Comparison of ENCODE assay signal across 9 cellular contexts in the genomic region with DNA sequence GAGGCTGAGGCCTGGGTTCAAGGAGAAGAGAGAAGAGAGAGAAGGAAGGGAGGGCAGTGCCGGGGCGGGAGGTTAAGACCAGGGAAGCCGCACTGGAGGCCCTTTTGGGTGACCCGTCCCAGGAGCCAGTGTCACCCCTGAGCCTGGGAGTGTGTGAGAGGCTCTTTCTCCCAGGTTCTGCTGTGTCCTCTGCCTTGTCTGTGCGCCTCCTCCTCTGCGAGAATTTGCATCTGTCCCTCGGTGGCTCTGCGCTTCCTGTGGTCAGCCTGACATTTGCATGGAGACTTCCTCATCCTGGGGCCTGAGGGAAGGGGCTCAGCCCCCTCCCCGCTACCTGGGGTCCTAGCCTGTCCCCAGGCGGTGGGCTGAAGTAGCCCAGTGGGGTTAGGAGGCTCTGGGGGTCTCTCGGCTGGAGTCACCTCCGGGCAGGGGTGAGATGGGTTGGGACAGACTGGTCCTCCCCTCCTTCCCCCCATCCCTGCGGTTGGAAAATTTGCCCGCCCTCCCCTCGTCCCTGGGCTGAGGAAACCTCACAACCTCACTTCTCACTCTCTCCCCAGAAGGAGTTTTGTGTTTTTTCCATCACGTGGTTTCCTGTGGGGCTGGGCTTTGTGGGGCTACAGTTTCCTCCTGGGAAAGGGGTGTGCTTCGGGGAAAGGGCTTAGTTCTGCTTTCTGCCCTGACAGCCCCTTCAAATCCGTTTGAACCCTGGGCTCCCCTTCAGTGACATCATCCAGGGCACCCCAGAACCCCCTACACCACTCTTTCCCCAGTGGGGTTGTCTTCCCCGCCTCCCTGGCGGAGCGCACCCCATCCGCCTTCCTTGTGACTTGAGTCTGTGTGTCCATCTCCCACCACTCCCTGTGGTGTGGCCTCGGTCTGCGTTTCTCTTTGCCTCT. TPM values are rescaled to one million over a fixed set of nuclear protein-coding genes. Genes with fewer than 3 reads are reported as not detected.
A peak's percentile ranks its signal among the peaks of the same experiment; 100 is the strongest.
DNase-seq lines count a peak whose midpoint lies in the region; ATAC-seq and TF ChIP-seq lines count a peak whose summit lies in the region.
"Had no signal": no experiment of that assay in that cellular context is flagged by ENCODE, and none has a peak within 500 bp of the region (broad histone marks: within the 10 kb centered on the region; RNA-seq: fewer than 3 reads in every experiment).

No MANE protein-coding gene starts in this region.

- H3K27me3 Mint-ChIP-seq in activated T-cell treated with anti-CD3 and anti-CD28 coated beads, Interleukin-2, amount 50 U/mL, for 24 hours, result no peaks in the 10 kb centered on the region

- H3K4me3 ChIP-seq in GM06990 (replicated peaks; ENCODE audit: low read depth, low read length) (peak overlapping the region; percentile 86), heart right ventricle (peak overlapping the region in 6 of 10 donors; percentile 37 to 80 (median 42)), prostate gland (no peak overlapping the region)

- 57% methylated on average over 24 of the region's 24 CpGs for WGBS in heart right ventricle, 2 donors
- 68% methylated on average over 24 of the region's 24 CpGs for WGBS in prostate gland

- H3K27me3 ChIP-seq in GM06990 (replicated peaks; ENCODE audit: control insufficient read depth, insufficient read depth, low read length) (no peaks in the 10 kb centered on the region), heart right ventricle (no peaks in the 10 kb centered on the region), prostate gland (replicated peaks; ENCODE audit: insufficient read depth) (no peaks in the 10 kb centered on the region)

- peak overlapping the region in 9 of 10 donors; percentile 1 to 98 (median 75) for H3K27ac ChIP-seq in heart right ventricle
- no peak overlapping the region for H3K27ac ChIP-seq in prostate gland

- DNase-seq in GM06990 (ENCODE audit: extremely low read depth, insufficient read length) (peak; percentile 91), NAMALWA (ENCODE audit: low spot score) (peak; percentile 90), heart right ventricle (peak in 1 of 2 donors; percentile 79), prostate gland (ENCODE audit: low spot score) (no peak), NCI-H187 (lab: John Stamatoyannopoulos, UW) (no peak)
- peak; percentile 86 for DNase-seq in activated T-cell treated with anti-CD3 and anti-CD28 coated beads, Interleukin-2, amount 50 U/mL, for 24 hours
- DNase-seq in stimulated activated CD4-positive, alpha-beta T cell treated with anti-CD3 and anti-CD28 coated beads, Interleukin-4, amount 100 ng/mL, for 1 hour, result peak; percentile 66

- no peaks in the 10 kb centered on the region for H3K9me3 ChIP-seq in heart right ventricle
- no peaks in the 10 kb centered on the region for H3K9me3 ChIP-seq in prostate gland

- peak overlapping the region; percentile 99 for H3K4me3 Mint-ChIP-seq in activated T-cell treated with anti-CD3 and anti-CD28 coated beads, Interleukin-2, amount 50 U/mL, for 24 hours

- peaks cover 77% of the 10 kb centered on the region for H3K4me1 Mint-ChIP-seq in activated T-cell treated with anti-CD3 and anti-CD28 coated beads, Interleukin-2, amount 50 U/mL, for 24 hours (ENCODE audit: low read depth)

- no peak for TF ChIP-seq POLR2A in prostate gland (IDR thresholded peaks at IDR 0.05)

- ATAC-seq in GM21737 (IDR thresholded peaks at IDR 0.05; ENCODE audit: unreplicated experiment) (peak; percentile 39), heart right ventricle (peak; percentile 22 to 78 (median 72))

- no peaks in the 10 kb centered on the region for H3K9me3 Mint-ChIP-seq in activated T-cell treated with anti-CD3 and anti-CD28 coated beads, Interleukin-2, amount 50 U/mL, for 24 hours

- peaks cover 78% of the 10 kb centered on the region for H3K36me3 Mint-ChIP-seq in activated T-cell treated with anti-CD3 and anti-CD28 coated beads, Interleukin-2, amount 50 U/mL, for 24 hours (ENCODE audit: low read depth)

- TF ChIP-seq CTCF in GM06990 (IDR thresholded peaks at IDR 0.05; ENCODE audit: insufficient read depth, low read length, poor library complexity, severe bottlenecking) (no peak), heart right ventricle (IDR thresholded peaks at IDR 0.05) (no peak), prostate gland (IDR thresholded peaks at IDR 0.05) (no peak)

- H3K36me3 ChIP-seq in GM06990 (ENCODE audit: control insufficient read depth, insufficient read depth, low read length) (peaks cover 49% of the 10 kb centered on the region), heart right ventricle (peaks cover 0 to 55% (median 0%) of the 10 kb centered on the region in 9 donors), prostate gland (no peaks in the 10 kb centered on the region)

- H3K27ac Mint-ChIP-seq in activated T-cell treated with anti-CD3 and anti-CD28 coated beads, Interleukin-2, amount 50 U/mL, for 24 hours, result peak overlapping the region; percentile 99

- H3K4me1 ChIP-seq in heart right ventricle (peaks cover 0 to 86% (median 23%) of the 10 kb centered on the region in 9 donors), prostate gland (replicated peaks) (no peaks in the 10 kb centered on the region)

- intact Hi-C loops in heart right ventricle (cut with DNase I), result loop anchor here in 1 of 10 donors (10.0 kb wide), 1 partner anchor 161 kb away; no protein-coding TSS in a partner anchor
- intact Hi-C loops in prostate gland (cut with DNase I), result no loop called here

RNA-seq across cellular contexts. Expression of a gene that starts 2.5 kb away (rescaled TPM):
- 10 to 100 TPM in 2 of 10 donors, 1 to 10 TPM in 8; 2.9 to 32.5 (median 5.3) TPM for total RNA-seq in heart right ventricle
- polyA plus RNA-seq in heart right ventricle, result 10 to 100 TPM in 1 of 2 donors, 1 to 10 TPM in 1; 8.1 to 12.1 TPM
- total RNA-seq in prostate gland, result 10 to 100 TPM; 30.6 to 43.2 TPM

RNA-seq across cellular contexts. Expression of a gene that starts 9.8 kb away (rescaled TPM):
- total RNA-seq in heart right ventricle, result 100 to 1,000 TPM; 134 to 213 (median 167) TPM
- 100 to 1,000 TPM; 182 to 654 TPM for polyA plus RNA-seq in heart right ventricle
- 100 to 1,000 TPM; 352 to 711 TPM for total RNA-seq in prostate gland

RNA-seq across cellular contexts. Expression of a gene that starts 10.1 kb away (rescaled TPM):
- not detected for total RNA-seq in heart right ventricle
- not detected for polyA plus RNA-seq in heart right ventricle
- total RNA-seq in prostate gland, result not detected
- total RNA-seq: lung microvascular endothelial cell had no signal

RNA-seq across cellular contexts. Expression of a gene that starts 16.8 kb away (rescaled TPM):
- total RNA-seq in heart right ventricle (100 to 1,000 TPM; 139 to 203 (median 160) TPM), prostate gland (100 to 1,000 TPM; 177 to 230 TPM)
- polyA plus RNA-seq in heart right ventricle, result 100 to 1,000 TPM; 102 to 178 TPM

RNA-seq across cellular contexts. Expression of a gene that starts 17.0 kb away (rescaled TPM):
- total RNA-seq in heart right ventricle (10 to 100 TPM; 33.5 to 42.1 (median 38.3) TPM), prostate gland (10 to 100 TPM; 37.7 to 46.3 TPM)
- polyA plus RNA-seq in heart right ventricle, result 10 to 100 TPM; 13.8 to 31.4 TPM

Comparison
In these comparisons a context has a peak if more than half of its experiments do, and no peak if none do; other contexts are left out.
1. DNase-seq: peak in GM06990 (single experiment), NAMALWA (single experiment), activated T-cell treated with anti-CD3 and anti-CD28 coated beads, Interleukin-2, amount 50 U/mL, for 24 hours (single experiment) and stimulated activated CD4-positive, alpha-beta T cell treated with anti-CD3 and anti-CD28 coated beads, Interleukin-4, amount 100 ng/mL, for 1 hour (single experiment); none in prostate gland (single experiment) and NCI-H187 (0 of 2).
2. H3K4me3 ChIP-seq: peak in GM06990 (single experiment) and heart right ventricle (6 of 10); none in prostate gland (0 of 2).
3. H3K27ac ChIP-seq: peak in heart right ventricle (9 of 10); none in prostate gland (0 of 2).